ENCODE assay signal across 20 cellular contexts in genomic region chr16:70441406-70441990, GRCh38. TPM values are rescaled to one million over a fixed set of nuclear protein-coding genes. Genes with fewer than 3 reads are reported as not detected.
DNase-seq lines count a peak whose midpoint lies in the region; ATAC-seq, FAIRE-seq and TF ChIP-seq lines count a peak whose summit lies in the region.
"Had no signal": no experiment of that assay in that cellular context is flagged by ENCODE, and none has a peak within 500 bp of the region (broad histone marks: within the 10 kb centered on the region; RNA-seq: fewer than 3 reads in every experiment).

No MANE protein-coding gene starts in this region.

- H3K79me2 ChIP-seq in K562 (ENCODE audit: control insufficient read depth, insufficient read depth, low read length) (peaks cover 23% of the 10 kb centered on the region), neural progenitor cell (ENCODE audit: low read depth) (peaks cover 20% of the 10 kb centered on the region)

- H3K9me3 Mint-ChIP-seq in activated naive CD4-positive, alpha-beta T cell treated with anti-CD3 and anti-CD28 coated beads, Interleukin-2, amount 50 U/mL, for 24 hours = no peaks in the 10 kb centered on the region
- no peaks in the 10 kb centered on the region for H3K9me3 Mint-ChIP-seq in CD8-positive, alpha-beta T cell
- no peaks in the 10 kb centered on the region for H3K9me3 Mint-ChIP-seq in neural progenitor cell
- H3K9me3 Mint-ChIP-seq in effector memory CD8-positive, alpha-beta T cell = no peaks in the 10 kb centered on the region

- H4K20me1 ChIP-seq in K562 (replicated peaks; ENCODE audit: control insufficient read depth, insufficient read depth, low read length) = no peaks in the 10 kb centered on the region
- peaks cover 19% of the 10 kb centered on the region for H4K20me1 ChIP-seq in neural progenitor cell (ENCODE audit: low read depth)

- peaks cover 26% of the 10 kb centered on the region for H3K4me1 ChIP-seq in CD8-positive, alpha-beta T cell (ENCODE audit: insufficient read depth, low read length)
- peaks cover 18 to 21% of the 10 kb centered on the region in 2 experiments for H3K4me1 ChIP-seq in K562 (replicated peaks in 1 of 2; ENCODE audit: control insufficient read depth in 2 of 2, insufficient read depth in 2 of 2, low read length in 2 of 2)
- H3K4me1 ChIP-seq in neural progenitor cell = peaks cover 25% of the 10 kb centered on the region

- no peaks in the 10 kb centered on the region for H3K36me3 ChIP-seq in CD8-positive, alpha-beta T cell (ENCODE audit: insufficient read depth, low read length)
- H3K36me3 ChIP-seq in K562 (ENCODE audit: control insufficient read depth, insufficient read depth, low read length) (peaks cover 8% of the 10 kb centered on the region; the same call in 2 of the 3 replicates), neural progenitor cell (no peaks in the 10 kb centered on the region)
- H3K36me3 ChIP-seq: BLaER1 treated with 17β-estradiol and CSF1 and Interleukin-3, amounts not matched to agents 10 nM and 100 nM had no signal

- H3K27me3 ChIP-seq in CD8-positive, alpha-beta T cell (ENCODE audit: insufficient read depth, low read length) = no peaks in the 10 kb centered on the region
- no peaks in the 10 kb centered on the region for H3K27me3 ChIP-seq in K562 (ENCODE audit: control insufficient read depth in 2 of 2, insufficient read depth in 2 of 2, low read length in 2 of 2)
- no peaks in the 10 kb centered on the region for H3K27me3 ChIP-seq in neural progenitor cell
- H3K27me3 ChIP-seq: BLaER1 treated with 17β-estradiol and CSF1 and Interleukin-3, amounts not matched to agents 10 nM and 100 nM had no signal

- H3F3A ChIP-seq in neural progenitor cell (ENCODE audit: low read depth) = peaks cover 16% of the 10 kb centered on the region

- TF ChIP-seq CTCF in CD8-positive, alpha-beta T cell (IDR thresholded peaks at IDR 0.05) = no peak
- TF ChIP-seq CTCF in K562 (IDR thresholded peaks at IDR 0.05 in 2 of 3, conservative IDR thresholded peaks at IDR 0.05 in 1 of 3; ENCODE audit: insufficient read depth in 2 of 3, low read depth in 1 of 3, low read length in 3 of 3) = no peak
- no peak for TF ChIP-seq CTCF in neural progenitor cell (IDR thresholded peaks at IDR 0.05)

- TF ChIP-seq EP300 in K562 (IDR thresholded peaks at IDR 0.05; ENCODE audit: low read length) = no peak

- no peaks in the 10 kb centered on the region for H3K9me3 ChIP-seq in CD8-positive, alpha-beta T cell (ENCODE audit: low read length)
- H3K9me3 ChIP-seq in K562 (replicated peaks; ENCODE audit: control insufficient read depth, insufficient read depth, low read depth, low read length) (no peaks in the 10 kb centered on the region), neural progenitor cell (ENCODE audit: low read depth) (no peaks in the 10 kb centered on the region)
- H3K9me3 ChIP-seq: BLaER1 treated with 17β-estradiol and CSF1 and Interleukin-3, amounts not matched to agents 10 nM and 100 nM; Caco-2 had no signal

- H3K4me1 Mint-ChIP-seq in activated naive CD4-positive, alpha-beta T cell treated with anti-CD3 and anti-CD28 coated beads, Interleukin-2, amount 50 U/mL, for 24 hours = peaks cover 24% of the 10 kb centered on the region
- peaks cover 26% of the 10 kb centered on the region for H3K4me1 Mint-ChIP-seq in CD8-positive, alpha-beta T cell (ENCODE audit: low read depth)
- peaks cover 23% of the 10 kb centered on the region for H3K4me1 Mint-ChIP-seq in neural progenitor cell
- H3K4me1 Mint-ChIP-seq in effector memory CD8-positive, alpha-beta T cell (ENCODE audit: low read depth in 2 of 2) = peaks cover 22 to 25% of the 10 kb centered on the region in 2 donors

- POLR2A ChIA-PET in CD8-positive, alpha-beta T cell (lab: Charles Lee) = no interaction called here
- POLR2A ChIA-PET in K562 (lab: Yijun Ruan, JAX) = interaction anchor here (1.4 to 2.2 kb wide), 2 partner anchors 8 to 9 kb away, joined by 4 to 10 read pairs; no protein-coding TSS in a partner anchor

- H3K9ac ChIP-seq in K562 (ENCODE audit: insufficient read depth in 1 of 2, low read depth in 2 of 2, low read length in 2 of 2) (no peak overlapping the region), neural progenitor cell (no peak overlapping the region)
- H3K9ac ChIP-seq: BLaER1 treated with 17β-estradiol and CSF1 and Interleukin-3, amounts not matched to agents 10 nM and 100 nM had no signal

- CTCF ChIA-PET in CD8-positive, alpha-beta T cell (lab: Charles Lee) = no interaction called here
- CTCF ChIA-PET in K562 (lab: Yijun Ruan, JAX; ENCODE audit: low intra/inter-chr PET ratio) = no interaction called here

- intact Hi-C loops in CD8-positive, alpha-beta T cell (cut with DNase I, micrococcal nuclease) = no loop called here
- intact Hi-C loops in K562 (cut with micrococcal nuclease) = no loop called here

- BruUV-seq in K562 (replicated peaks; lab: Mats Ljungman, UMichigan) = no TSS peak

- WGBS in K562 (ENCODE audit: insufficient coverage, low coverage, missing lambda C conversion rate) = 56% methylated on average over 7 of the region's 8 CpGs

- TF ChIP-seq POLR2A in K562 (conservative IDR thresholded peaks at IDR 0.05) = no peak

- no peak overlapping the region for H3K4me3 ChIP-seq in CD8-positive, alpha-beta T cell (ENCODE audit: low read depth, low read length)
- H3K4me3 ChIP-seq in K562 = no peak overlapping the region
- no peak overlapping the region for H3K4me3 ChIP-seq in neural progenitor cell
- H3K4me3 ChIP-seq: BLaER1 treated with 17β-estradiol and CSF1 and Interleukin-3, amounts not matched to agents 10 nM and 100 nM had no signal

- no peak for DNase-seq in activated naive CD4-positive, alpha-beta T cell (lab: John Stamatoyannopoulos, UW)
- no peak for DNase-seq in CD8-positive, alpha-beta T cell
- peak in 2 of 4 experiments; percentile 4 to 24 for DNase-seq in K562 (ENCODE audit: extremely low read depth in 1 of 4, low spot score in 3 of 4)
- DNase-seq in neural progenitor cell (ENCODE audit: low spot score) = no peak
- DNase-seq in T-helper 1 cell = no peak
- DNase-seq in effector memory CD8-positive, alpha-beta T cell = no peak
- DNase-seq: Caco-2, EL, KBM-7, NCI-H1436, NCI-H2029 treated with DMSO at 0.1 percent for 48 hours, NCI-H2171 treated with DMSO at 0.1 percent for 48 hours, NCI-H446 treated with DMSO at 0.1 percent for 48 hours, NCI-H774, RPMI8226 had no signal

- H3K36me3 Mint-ChIP-seq in activated naive CD4-positive, alpha-beta T cell treated with anti-CD3 and anti-CD28 coated beads, Interleukin-2, amount 50 U/mL, for 24 hours = no peaks in the 10 kb centered on the region
- H3K36me3 Mint-ChIP-seq in CD8-positive, alpha-beta T cell = peaks cover 8% of the 10 kb centered on the region
- no peaks in the 10 kb centered on the region for H3K36me3 Mint-ChIP-seq in neural progenitor cell
- no peaks in the 10 kb centered on the region for H3K36me3 Mint-ChIP-seq in effector memory CD8-positive, alpha-beta T cell (ENCODE audit: insufficient read depth)

- H2AFZ ChIP-seq in K562 (ENCODE audit: low read depth, low read length) (peak overlapping the region; percentile 35), neural progenitor cell (replicated peaks) (no peak overlapping the region)

- TF ChIP-seq RAD21 in K562 (CRISPR knock-in tag; conservative IDR thresholded peaks at IDR 0.05 in 1 of 2, IDR thresholded peaks at IDR 0.05 in 1 of 2) = peak in 1 of 2 experiments; percentile 23; a peak in 1 of 4 replicates

- peak overlapping the region; percentile 39 for H3K4me3 Mint-ChIP-seq in activated naive CD4-positive, alpha-beta T cell treated with anti-CD3 and anti-CD28 coated beads, Interleukin-2, amount 50 U/mL, for 24 hours
- peak overlapping the region; percentile 26 for H3K4me3 Mint-ChIP-seq in CD8-positive, alpha-beta T cell
- peak overlapping the region; percentile 57 for H3K4me3 Mint-ChIP-seq in neural progenitor cell
- H3K4me3 Mint-ChIP-seq in effector memory CD8-positive, alpha-beta T cell = no peak overlapping the region

- H3K4me2 ChIP-seq in K562 (ENCODE audit: insufficient read depth, low read length) (no peak overlapping the region), neural progenitor cell (no peak overlapping the region)
- H3K4me2 ChIP-seq: BLaER1 treated with 17β-estradiol and CSF1 and Interleukin-3, amounts not matched to agents 10 nM and 100 nM had no signal

- ATAC-seq in CD8-positive, alpha-beta T cell = no peak
- no peak for ATAC-seq in K562
- no peak for ATAC-seq in effector memory CD8-positive, alpha-beta T cell (replicated peaks)

- no peaks in the 10 kb centered on the region for H3K27me3 Mint-ChIP-seq in activated naive CD4-positive, alpha-beta T cell treated with anti-CD3 and anti-CD28 coated beads, Interleukin-2, amount 50 U/mL, for 24 hours
- H3K27me3 Mint-ChIP-seq in CD8-positive, alpha-beta T cell (ENCODE audit: low read depth) = no peaks in the 10 kb centered on the region
- H3K27me3 Mint-ChIP-seq in neural progenitor cell (ENCODE audit: insufficient read depth, low read depth) = peaks cover 13% of the 10 kb centered on the region
- no peaks in the 10 kb centered on the region for H3K27me3 Mint-ChIP-seq in effector memory CD8-positive, alpha-beta T cell

- H3K27ac ChIP-seq in CD8-positive, alpha-beta T cell (ENCODE audit: low read depth, low read length) = no peak overlapping the region
- H3K27ac ChIP-seq in K562 (ENCODE audit: extremely low read depth, low read depth, low read length) (no peak overlapping the region; the same call in 2 of the 3 replicates), neural progenitor cell (no peak overlapping the region)
- H3K27ac ChIP-seq: BLaER1 treated with 17β-estradiol and CSF1 and Interleukin-3, amounts not matched to agents 10 nM and 100 nM had no signal

- FAIRE-seq in K562 (lab: Jason Lieb, UNC) = peak; percentile 19
- FAIRE-seq: A204.1, GM19239, H1 had no signal

- H3K27ac Mint-ChIP-seq in activated naive CD4-positive, alpha-beta T cell treated with anti-CD3 and anti-CD28 coated beads, Interleukin-2, amount 50 U/mL, for 24 hours = peak overlapping the region; percentile 8
- no peak overlapping the region for H3K27ac Mint-ChIP-seq in CD8-positive, alpha-beta T cell
- H3K27ac Mint-ChIP-seq in neural progenitor cell = no peak overlapping the region
- no peak overlapping the region for H3K27ac Mint-ChIP-seq in effector memory CD8-positive, alpha-beta T cell

- H3K9me1 ChIP-seq in K562 (ENCODE audit: control insufficient read depth, insufficient read depth, low read length) = no peaks in the 10 kb centered on the region

- in situ Hi-C loops in K562 (cut with MboI) = no loop called here

RNA-seq across cellular contexts. Expression of gene ST3GAL2, which starts 2.6 kb away (rescaled TPM):
- total RNA-seq in CD8-positive, alpha-beta T cell = 1 to 10 TPM; 5.6 to 6.1 TPM
- 87.4 and 216 TPM in 2 replicates for total RNA-seq in K562 (2011; cell fraction: chromatin; rRNA removed; ENCODE audit: low replicate concordance)
- 182 and 184 TPM in 2 replicates for total RNA-seq in K562 (2011; cell fraction: nucleolus; rRNA removed)
- 128 and 145 TPM in 2 replicates for total RNA-seq in K562 (2011; cell fraction: nucleoplasm; rRNA removed)
- total RNA-seq in K562 (2014; rRNA removed) (75.5 and 95.5 TPM in 2 replicates), K562 (2014; rRNA removed; fragmentation: Illumina TruSeq; extraction: Trizol) (23.7 and 31.8 TPM in 2 replicates), K562 (2015; rRNA removed; fragmentation: Illumina TruSeq; extraction: Trizol) (48.9 and 53.8 TPM in 2 replicates), K562 (2021) (98.9 and 108 TPM in 2 replicates), neural progenitor cell (ENCODE audit: low replicate concordance) (11.6 and 34.5 TPM in 2 replicates)
- polyA plus RNA-seq in K562 (2011; rRNA removed) (34.3 and 40.9 TPM in 2 replicates), K562 (2014; fragmentation: Illumina TruSeq; extraction: Trizol) (25.1 and 50.7 TPM in 2 replicates), K562 (2014; fragmentation: Nextera tagmentation; extraction: Ambion mirVana) (1 to 10 TPM; 1.5 to 2.4 TPM), K562 (2014; rRNA removed) (50.5 and 57.8 TPM in 2 replicates)
- 50.0 and 87.1 TPM in 2 replicates for polyA plus RNA-seq in K562 (2011; cell fraction: cytosol; rRNA removed)
- 25.8 and 38.5 TPM in 2 replicates for polyA plus RNA-seq in K562 (2011; cell fraction: nucleus; rRNA removed)
- 67.8 and 92.0 TPM in 2 replicates for polyA plus RNA-seq in K562 (2012)
- 57.6 and 96.4 TPM in 2 replicates for polyA minus RNA-seq in K562 (2011; rRNA and poly(A)+ RNA removed)
- polyA minus RNA-seq in K562 (2011; cell fraction: cytosol; rRNA and poly(A)+ RNA removed) = 126 and 151 TPM in 2 replicates
- polyA minus RNA-seq in K562 (2011; cell fraction: nucleus; rRNA and poly(A)+ RNA removed) = 24.9 and 34.4 TPM in 2 replicates

RNA-seq across cellular contexts. Expression of gene FCSK, which starts 12.9 kb away (rescaled TPM):
- 10 to 100 TPM; 17.8 to 18.2 TPM for total RNA-seq in CD8-positive, alpha-beta T cell
- total RNA-seq in K562 (2011; cell fraction: chromatin; rRNA removed; ENCODE audit: low replicate concordance) = 66.2 and 212 TPM in 2 replicates
- 117 and 131 TPM in 2 replicates for total RNA-seq in K562 (2011; cell fraction: nucleolus; rRNA removed)
- 80.1 and 84.7 TPM in 2 replicates for total RNA-seq in K562 (2011; cell fraction: nucleoplasm; rRNA removed)
- 12.6 and 15.6 TPM in 2 replicates for total RNA-seq in K562 (2014; rRNA removed)
- 4.7 and 6.9 TPM in 2 replicates for total RNA-seq in K562 (2014; rRNA removed; fragmentation: Illumina TruSeq; extraction: Trizol)
- 7.4 and 7.7 TPM in 2 replicates for total RNA-seq in K562 (2015; rRNA removed; fragmentation: Illumina TruSeq; extraction: Trizol)
- 18.6 and 19.0 TPM in 2 replicates for total RNA-seq in K562 (2021)
- 13.5 and 22.6 TPM in 2 replicates for polyA plus RNA-seq in K562 (2011; rRNA removed)
- 16.3 and 19.3 TPM in 2 replicates for polyA plus RNA-seq in K562 (2011; cell fraction: cytosol; rRNA removed)
- 115 and 146 TPM in 2 replicates for polyA plus RNA-seq in K562 (2011; cell fraction: nucleus; rRNA removed)
- 10.0 and 16.5 TPM in 2 replicates for polyA plus RNA-seq in K562 (2012)
- 8.3 and 9.1 TPM in 2 replicates for polyA plus RNA-seq in K562 (2014; fragmentation: Illumina TruSeq; extraction: Trizol)
- polyA plus RNA-seq in K562 (2014; fragmentation: Nextera tagmentation; extraction: Ambion mirVana) = 1 to 10 TPM in 1 of 2 experiments, under 1 TPM in 1; 0.92 to 1.1 TPM
- polyA plus RNA-seq in K562 (2014; rRNA removed) = 15.1 and 19.9 TPM in 2 replicates
- 7.5 and 9.5 TPM in 2 replicates for polyA minus RNA-seq in K562 (2011; rRNA and poly(A)+ RNA removed)
- polyA minus RNA-seq in K562 (2011; cell fraction: cytosol; rRNA and poly(A)+ RNA removed) = 8.0 and 12.0 TPM in 2 replicates
- 25.0 and 31.0 TPM in 2 replicates for polyA minus RNA-seq in K562 (2011; cell fraction: nucleus; rRNA and poly(A)+ RNA removed)
- total RNA-seq in neural progenitor cell (ENCODE audit: low replicate concordance) = 11.0 and 12.0 TPM in 2 replicates

Comparison
In these comparisons a context has a peak if more than half of its experiments do, and no peak if none do; other contexts are left out.
1. H3K4me3 Mint-ChIP-seq: peak in activated naive CD4-positive, alpha-beta T cell treated with anti-CD3 and anti-CD28 coated beads, Interleukin-2, amount 50 U/mL, for 24 hours (single experiment), CD8-positive, alpha-beta T cell (single experiment) and neural progenitor cell (single experiment); none in effector memory CD8-positive, alpha-beta T cell (0 of 2).